ENCODE assay signal across 21 cellular contexts in the genomic region with DNA sequence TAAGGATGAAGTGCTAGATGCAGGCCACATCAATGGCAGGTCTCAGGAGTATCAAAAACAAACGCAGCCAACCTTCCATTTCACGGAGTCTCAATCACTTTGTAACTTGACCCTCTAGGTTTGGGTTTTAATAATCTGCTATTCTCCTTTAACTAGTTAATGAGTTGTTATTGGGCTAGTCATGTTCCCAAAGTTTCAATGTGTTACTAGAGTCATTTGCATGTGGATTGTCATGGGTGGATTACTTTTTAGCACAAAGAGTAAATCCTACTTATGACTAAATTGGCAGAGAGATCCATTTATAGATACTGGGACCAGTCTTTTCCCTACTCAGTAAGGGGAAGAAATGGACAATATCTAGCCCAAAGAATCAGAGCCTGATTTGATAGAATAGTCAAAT.
A peak's percentile ranks its signal among the peaks of the same experiment; 100 is the strongest.
DNase-seq lines count a peak whose midpoint lies in the region; ATAC-seq lines count a peak whose summit lies in the region.
"Had no signal": no experiment of that assay in that cellular context is flagged by ENCODE, and none has a peak within 500 bp of the region (broad histone marks: within the 10 kb centered on the region; RNA-seq: fewer than 3 reads in every experiment).

No MANE protein-coding gene starts in this region.

- ATAC-seq in activated naive CD8-positive, alpha-beta T cell treated with anti-CD3 and anti-CD28 coated beads, Interleukin-2, amount 50 U/mL, for 24 hours, result no peak
- ATAC-seq in HG02642 (IDR thresholded peaks at IDR 0.05; ENCODE audit: poor library complexity, unreplicated experiment) (peak; percentile 17), HG03571 (IDR thresholded peaks at IDR 0.05; ENCODE audit: unreplicated experiment) (peak; percentile 40), GM18519 (IDR thresholded peaks at IDR 0.05; ENCODE audit: low FRiP score, unreplicated experiment) (no peak)
- ATAC-seq in stimulated activated naive B cell treated with anti-CD40 and anti-IgM and Interleukin-4, amounts not matched to agents 10 μg/mL and 1 μg/mL and 100 μg/mL, for 72 hours (replicated peaks), result peak in 1 of 2 donors; percentile 11
- no peak for ATAC-seq in effector memory CD8-positive, alpha-beta T cell (replicated peaks)
- ATAC-seq: HepG2, left cardiac atrium had no signal

- no peak for DNase-seq in activated naive CD8-positive, alpha-beta T cell treated with anti-CD3 and anti-CD28 coated beads, Interleukin-2, amount 50 U/mL, for 24 hours
- no peak for DNase-seq in activated naive CD8-positive, alpha-beta T cell treated with anti-CD3 and anti-CD28 coated beads for 36 hours
- no peak for DNase-seq in stimulated activated naive B cell treated with anti-CD40 and anti-IgM and Interleukin-4, amounts not matched to agents 10 μg/mL and 1 μg/mL and 100 μg/mL, for 72 hours
- DNase-seq in NCI-H1694 (lab: John Stamatoyannopoulos, UW), result no peak
- no peak for DNase-seq in effector memory CD8-positive, alpha-beta T cell
- DNase-seq: 8988T; activated CD4-positive, alpha-beta T cell treated with anti-CD3 and anti-CD28 coated beads, Interleukin-2, amount 50 U/mL, for 4 hours; activated T-cell treated with anti-CD3 and anti-CD28 coated beads, Interleukin-2, amount 50 U/mL, for 72 hours; CD4-positive, CD25-positive, alpha-beta regulatory T cell; central memory CD4-positive, alpha-beta T cell; DMS79 treated with DMSO at 0.1 percent for 48 hours; endodermal cell; foreskin fibroblast; left cardiac atrium; mucosa of descending colon; NCI-H774; trophoblast cell had no signal

- H3K4me3 Mint-ChIP-seq in activated naive CD8-positive, alpha-beta T cell treated with anti-CD3 and anti-CD28 coated beads, Interleukin-2, amount 50 U/mL, for 24 hours, result no peak overlapping the region
- no peak overlapping the region for H3K4me3 Mint-ChIP-seq in activated naive CD8-positive, alpha-beta T cell treated with anti-CD3 and anti-CD28 coated beads for 36 hours
- H3K4me3 Mint-ChIP-seq in stimulated activated naive B cell treated with anti-CD40 and anti-IgM and Interleukin-4, amounts not matched to agents 10 μg/mL and 1 μg/mL and 100 μg/mL, for 72 hours, result no peak overlapping the region
- no peak overlapping the region for H3K4me3 Mint-ChIP-seq in effector memory CD8-positive, alpha-beta T cell
- H3K4me3 Mint-ChIP-seq: activated T-cell treated with anti-CD3 and anti-CD28 coated beads, Interleukin-2, amount 50 U/mL, for 72 hours; endodermal cell had no signal

- no peaks in the 10 kb centered on the region for H3K36me3 Mint-ChIP-seq in activated naive CD8-positive, alpha-beta T cell treated with anti-CD3 and anti-CD28 coated beads, Interleukin-2, amount 50 U/mL, for 24 hours (ENCODE audit: low read depth)
- no peaks in the 10 kb centered on the region for H3K36me3 Mint-ChIP-seq in activated naive CD8-positive, alpha-beta T cell treated with anti-CD3 and anti-CD28 coated beads for 36 hours
- peaks cover under 1 to 5% of the 10 kb centered on the region in 2 donors for H3K36me3 Mint-ChIP-seq in stimulated activated naive B cell treated with anti-CD40 and anti-IgM and Interleukin-4, amounts not matched to agents 10 μg/mL and 1 μg/mL and 100 μg/mL, for 72 hours
- no peaks in the 10 kb centered on the region for H3K36me3 Mint-ChIP-seq in effector memory CD8-positive, alpha-beta T cell (ENCODE audit: insufficient read depth)
- H3K36me3 Mint-ChIP-seq: CD4-positive, CD25-positive, alpha-beta regulatory T cell had no signal

- peaks cover 8% of the 10 kb centered on the region for H3K9me3 Mint-ChIP-seq in activated naive CD8-positive, alpha-beta T cell treated with anti-CD3 and anti-CD28 coated beads, Interleukin-2, amount 50 U/mL, for 24 hours
- H3K9me3 Mint-ChIP-seq in activated naive CD8-positive, alpha-beta T cell treated with anti-CD3 and anti-CD28 coated beads for 36 hours, result peaks cover under 1% of the 10 kb centered on the region
- H3K9me3 Mint-ChIP-seq in stimulated activated naive B cell treated with anti-CD40 and anti-IgM and Interleukin-4, amounts not matched to agents 10 μg/mL and 1 μg/mL and 100 μg/mL, for 72 hours, result peaks cover 2 to 5% of the 10 kb centered on the region in 2 donors
- no peaks in the 10 kb centered on the region for H3K9me3 Mint-ChIP-seq in effector memory CD8-positive, alpha-beta T cell

- peak overlapping the region; percentile 10 for H3K27ac Mint-ChIP-seq in activated naive CD8-positive, alpha-beta T cell treated with anti-CD3 and anti-CD28 coated beads, Interleukin-2, amount 50 U/mL, for 24 hours
- H3K27ac Mint-ChIP-seq in activated naive CD8-positive, alpha-beta T cell treated with anti-CD3 and anti-CD28 coated beads for 36 hours, result no peak overlapping the region
- H3K27ac Mint-ChIP-seq in stimulated activated naive B cell treated with anti-CD40 and anti-IgM and Interleukin-4, amounts not matched to agents 10 μg/mL and 1 μg/mL and 100 μg/mL, for 72 hours, result peak overlapping the region; percentile 69
- H3K27ac Mint-ChIP-seq in effector memory CD8-positive, alpha-beta T cell, result no peak overlapping the region
- H3K27ac Mint-ChIP-seq: CD4-positive, CD25-positive, alpha-beta regulatory T cell; endodermal cell had no signal

- peaks cover 28% of the 10 kb centered on the region for H3K4me1 Mint-ChIP-seq in activated naive CD8-positive, alpha-beta T cell treated with anti-CD3 and anti-CD28 coated beads, Interleukin-2, amount 50 U/mL, for 24 hours
- peaks cover 14% of the 10 kb centered on the region for H3K4me1 Mint-ChIP-seq in activated naive CD8-positive, alpha-beta T cell treated with anti-CD3 and anti-CD28 coated beads for 36 hours
- H3K4me1 Mint-ChIP-seq in stimulated activated naive B cell treated with anti-CD40 and anti-IgM and Interleukin-4, amounts not matched to agents 10 μg/mL and 1 μg/mL and 100 μg/mL, for 72 hours, result peaks cover 15 to 32% of the 10 kb centered on the region in 2 donors
- peaks cover under 1 to 20% of the 10 kb centered on the region in 2 donors for H3K4me1 Mint-ChIP-seq in effector memory CD8-positive, alpha-beta T cell (ENCODE audit: low read depth in 2 of 2)

- no peaks in the 10 kb centered on the region for H3K27me3 Mint-ChIP-seq in activated naive CD8-positive, alpha-beta T cell treated with anti-CD3 and anti-CD28 coated beads, Interleukin-2, amount 50 U/mL, for 24 hours
- no peaks in the 10 kb centered on the region for H3K27me3 Mint-ChIP-seq in activated naive CD8-positive, alpha-beta T cell treated with anti-CD3 and anti-CD28 coated beads for 36 hours
- H3K27me3 Mint-ChIP-seq in stimulated activated naive B cell treated with anti-CD40 and anti-IgM and Interleukin-4, amounts not matched to agents 10 μg/mL and 1 μg/mL and 100 μg/mL, for 72 hours, result no peaks in the 10 kb centered on the region
- no peaks in the 10 kb centered on the region for H3K27me3 Mint-ChIP-seq in effector memory CD8-positive, alpha-beta T cell
- H3K27me3 Mint-ChIP-seq: CD4-positive, CD25-positive, alpha-beta regulatory T cell had no signal

Comparison
In these comparisons a context has a peak if more than half of its experiments do, and no peak if none do; other contexts are left out.
1. H3K27ac Mint-ChIP-seq: peak in activated naive CD8-positive, alpha-beta T cell treated with anti-CD3 and anti-CD28 coated beads, Interleukin-2, amount 50 U/mL, for 24 hours (single experiment) and stimulated activated naive B cell treated with anti-CD40 and anti-IgM and Interleukin-4, amounts not matched to agents 10 μg/mL and 1 μg/mL and 100 μg/mL, for 72 hours (single experiment); none in activated naive CD8-positive, alpha-beta T cell treated with anti-CD3 and anti-CD28 coated beads for 36 hours (single experiment) and effector memory CD8-positive, alpha-beta T cell (0 of 2).
2. ATAC-seq: peak in HG02642 (single experiment) and HG03571 (single experiment); none in activated naive CD8-positive, alpha-beta T cell treated with anti-CD3 and anti-CD28 coated beads, Interleukin-2, amount 50 U/mL, for 24 hours (single experiment), GM18519 (single experiment) and effector memory CD8-positive, alpha-beta T cell (single experiment).